Comparison of ENCODE assay signal across 1 cellular context in the genomic region with DNA sequence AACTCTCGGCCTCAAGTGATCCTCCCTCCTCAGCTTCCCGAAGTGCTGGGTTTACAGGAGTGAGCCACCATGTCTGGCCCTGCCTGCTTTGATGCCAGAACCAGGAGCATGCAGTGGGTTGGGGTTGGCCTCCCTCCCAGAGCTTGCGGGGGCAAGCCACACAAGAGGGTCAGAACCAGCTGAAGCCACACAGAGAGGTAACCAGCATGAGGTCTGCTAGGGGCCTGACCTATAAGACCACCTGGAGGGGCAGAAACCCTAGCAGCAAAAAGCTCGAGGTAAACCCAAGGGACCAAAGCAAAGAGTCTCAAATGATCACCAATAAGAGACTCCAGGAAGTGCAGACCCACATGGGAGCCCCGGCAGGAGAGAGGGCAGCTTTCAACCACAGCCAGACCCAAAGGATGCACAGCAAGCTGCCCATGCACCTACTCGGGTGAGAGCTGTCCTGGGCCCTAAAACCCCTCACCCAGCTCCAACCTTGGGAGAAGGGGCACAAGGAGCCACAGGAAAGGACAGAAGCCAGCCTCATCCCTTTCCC.
TF ChIP-seq lines count a peak whose summit lies in the region.

No MANE protein-coding gene starts in this region.

TF ChIP-seq in GM12878, 131 proteins besides CTCF, POLR2A, EP300 and RAD21 (continued from another document):
- TF ChIP-seq ZNF687 (IDR thresholded peaks at IDR 0.05): peak; percentile 40
